Comparison of ENCODE assay signal across 9 cellular contexts in the genomic region with DNA sequence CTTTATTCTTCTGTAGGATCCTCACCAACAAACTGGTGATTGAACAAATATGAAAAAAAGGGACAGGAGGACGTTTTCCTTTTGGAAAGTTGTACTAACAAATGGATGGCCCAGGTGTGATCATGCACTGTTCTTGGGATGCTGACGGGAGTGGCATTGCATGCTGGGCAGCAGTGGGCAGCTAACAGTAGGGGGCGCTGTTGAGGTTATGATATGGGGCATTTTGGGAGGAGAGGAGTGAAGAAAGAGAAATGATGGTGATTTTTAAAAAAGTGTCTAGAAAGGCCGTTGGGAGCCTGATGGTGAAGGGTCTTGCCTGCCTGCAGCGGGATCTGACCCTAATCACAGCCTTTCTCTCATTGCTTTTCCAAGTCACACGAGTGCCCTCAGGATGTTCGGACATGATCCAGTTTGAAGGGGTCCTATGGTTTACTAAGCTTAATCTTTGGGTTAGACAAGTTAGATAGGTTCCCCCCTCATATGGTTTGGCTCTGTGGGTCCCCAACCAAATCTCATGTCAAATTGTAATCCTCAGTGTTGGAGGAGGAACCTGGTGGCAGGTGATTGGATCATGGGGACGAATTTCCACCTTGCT. TPM values are rescaled to one million over a fixed set of nuclear protein-coding genes. Genes with fewer than 3 reads are reported as not detected.
A peak's percentile ranks its signal among the peaks of the same experiment; 100 is the strongest.
DNase-seq lines count a peak whose midpoint lies in the region; ATAC-seq and TF ChIP-seq lines count a peak whose summit lies in the region.
"Had no signal": no experiment of that assay in that cellular context is flagged by ENCODE, and none has a peak within 500 bp of the region (broad histone marks: within the 10 kb centered on the region; RNA-seq: fewer than 3 reads in every experiment).

No MANE protein-coding gene starts in this region.

- no peak for TF ChIP-seq EP300 in gastroesophageal sphincter (IDR thresholded peaks at IDR 0.05)

- DNase-seq in 8988T (peak; percentile 15), HUDEP-2 (lab: John Stamatoyannopoulos, UW; ENCODE audit: unreplicated experiment in 76 of 76) (peak in 47 of 76 experiments; percentile 5 to 67 (median 24)), OCI-M2 (lab: John Stamatoyannopoulos, UW; ENCODE audit: unreplicated experiment) (no peak), NCI-H2029 (lab: John Stamatoyannopoulos, UW) (no peak)
- DNase-seq in activated CD8-positive, alpha-beta memory T cell treated with anti-CD3 and anti-CD28 coated beads, Interleukin-2, amount 10 ng/mL, durations not matched to agents 7 days and 5 days = peak; percentile 65
- DNase-seq in stimulated activated CD8-positive, alpha-beta memory T cell treated with anti-CD3 and anti-CD28 coated beads, Interleukin-15, amount 100 ng/mL, for 1 hour (ENCODE audit: low read depth) = peak; percentile 13

- no peak overlapping the region for H3K4me3 Mint-ChIP-seq in activated CD8-positive, alpha-beta memory T cell treated with anti-CD3 and anti-CD28 coated beads, Interleukin-2, amount 10 ng/mL, durations not matched to agents 7 days and 5 days
- H3K4me3 Mint-ChIP-seq: dendritic cell treated with granulocyte-macrophage colony-stimulating factor and Interleukin-4, amounts not matched to agents 40 ng/mL and 50 ng/mL, for 4 days had no signal

- CTCF ChIA-PET in activated CD8-positive, alpha-beta memory T cell treated with anti-CD3 and anti-CD28 coated beads, Interleukin-2, amount 10 ng/mL, durations not matched to agents 7 days and 5 days (lab: Charles Lee) = interaction anchor here (0.9 to 1.9 kb wide), 6 partner anchors 8 to 128 kb away, joined by 3 to 7 read pairs (median 4); no protein-coding TSS in a partner anchor

- TF ChIP-seq POLR2A in gastroesophageal sphincter (IDR thresholded peaks at IDR 0.05) = no peak

- H3K27ac Mint-ChIP-seq in activated CD8-positive, alpha-beta memory T cell treated with anti-CD3 and anti-CD28 coated beads, Interleukin-2, amount 10 ng/mL, durations not matched to agents 7 days and 5 days = no peak overlapping the region
- H3K27ac Mint-ChIP-seq: dendritic cell treated with granulocyte-macrophage colony-stimulating factor and Interleukin-4, amounts not matched to agents 40 ng/mL and 50 ng/mL, for 4 days had no signal

- no peaks in the 10 kb centered on the region for H3K9me3 ChIP-seq in gastroesophageal sphincter

- H3K27ac ChIP-seq in gastroesophageal sphincter = no peak overlapping the region

- no peak for ATAC-seq in activated CD8-positive, alpha-beta memory T cell treated with anti-CD3 and anti-CD28 coated beads, Interleukin-2, amount 10 ng/mL, durations not matched to agents 7 days and 5 days
- no peak for ATAC-seq in gastroesophageal sphincter
- no peak for ATAC-seq in GM18511 (IDR thresholded peaks at IDR 0.05; ENCODE audit: unreplicated experiment)

- H3K9me3 Mint-ChIP-seq in activated CD8-positive, alpha-beta memory T cell treated with anti-CD3 and anti-CD28 coated beads, Interleukin-2, amount 10 ng/mL, durations not matched to agents 7 days and 5 days (ENCODE audit: low read depth) = peaks cover 5% of the 10 kb centered on the region

- H3K36me3 Mint-ChIP-seq in activated CD8-positive, alpha-beta memory T cell treated with anti-CD3 and anti-CD28 coated beads, Interleukin-2, amount 10 ng/mL, durations not matched to agents 7 days and 5 days = no peaks in the 10 kb centered on the region

- no peaks in the 10 kb centered on the region for H3K4me1 Mint-ChIP-seq in activated CD8-positive, alpha-beta memory T cell treated with anti-CD3 and anti-CD28 coated beads, Interleukin-2, amount 10 ng/mL, durations not matched to agents 7 days and 5 days

- no peak overlapping the region for H3K4me3 ChIP-seq in gastroesophageal sphincter

- peak; percentile 30 to 53 (median 34) for TF ChIP-seq CTCF in gastroesophageal sphincter (IDR thresholded peaks at IDR 0.05)

- H3K36me3 ChIP-seq in gastroesophageal sphincter = no peaks in the 10 kb centered on the region

- 81 to 84% methylated on average over 8 of the region's 8 CpGs for WGBS in gastroesophageal sphincter (ENCODE audit: low coverage in 1 of 2), 2 donors

- H3K4me1 ChIP-seq in gastroesophageal sphincter = no peaks in the 10 kb centered on the region

- H3K27me3 ChIP-seq in gastroesophageal sphincter = no peaks in the 10 kb centered on the region

- H3K27me3 Mint-ChIP-seq in activated CD8-positive, alpha-beta memory T cell treated with anti-CD3 and anti-CD28 coated beads, Interleukin-2, amount 10 ng/mL, durations not matched to agents 7 days and 5 days = peaks cover 2% of the 10 kb centered on the region
- H3K27me3 Mint-ChIP-seq: dendritic cell treated with granulocyte-macrophage colony-stimulating factor and Interleukin-4, amounts not matched to agents 40 ng/mL and 50 ng/mL, for 4 days had no signal

RNA-seq across cellular contexts. Expression of gene PRTG, which starts 46.2 kb away (rescaled TPM):
- total RNA-seq in activated CD8-positive, alpha-beta memory T cell treated with anti-CD3 and anti-CD28 coated beads, Interleukin-2, amount 10 ng/mL, durations not matched to agents 7 days and 5 days = not detected
- total RNA-seq in gastroesophageal sphincter = 1 to 10 TPM in 3 of 4 donors, under 1 TPM in 1; 0.81 to 3.3 (median 1.2) TPM

Comparison
In these comparisons a context has a peak if more than half of its experiments do, and no peak if none do; other contexts are left out.
1. DNase-seq: peak in 8988T (single experiment), HUDEP-2 (47 of 76), activated CD8-positive, alpha-beta memory T cell treated with anti-CD3 and anti-CD28 coated beads, Interleukin-2, amount 10 ng/mL, durations not matched to agents 7 days and 5 days (single experiment) and stimulated activated CD8-positive, alpha-beta memory T cell treated with anti-CD3 and anti-CD28 coated beads, Interleukin-15, amount 100 ng/mL, for 1 hour (single experiment); none in OCI-M2 (single experiment) and NCI-H2029 (single experiment).